1 cellular context compared by ENCODE assay signal in the genomic region with DNA sequence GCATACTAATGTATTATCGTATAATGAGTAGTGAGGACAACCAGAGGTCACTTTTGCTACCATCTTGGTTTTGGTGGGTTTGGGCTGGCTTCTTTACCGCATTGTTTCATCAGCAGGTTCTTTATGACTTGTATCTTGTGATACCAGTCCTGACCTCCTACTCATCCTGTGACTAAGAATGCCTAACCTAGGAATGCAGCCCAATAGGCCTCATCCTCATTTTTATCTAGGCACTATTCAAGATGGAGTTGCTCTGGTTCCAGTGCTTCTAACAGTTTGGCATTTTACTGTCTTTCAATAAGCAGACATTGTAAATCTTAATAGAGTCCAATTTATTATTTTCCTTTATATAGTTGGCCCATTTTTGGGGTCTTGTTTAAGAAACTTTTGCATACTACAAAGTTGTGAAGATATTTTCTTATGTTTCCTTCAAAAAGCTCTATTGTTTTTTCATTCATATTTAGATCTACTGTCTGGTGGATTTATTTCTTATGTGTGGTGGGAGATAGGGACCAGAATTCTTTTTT.
TF ChIP-seq lines count a peak whose summit lies in the region.

No MANE protein-coding gene starts in this region.

TF ChIP-seq in K562, 482 proteins besides CTCF, POLR2A, EP300 and RAD21 (continued from another document and continues in another):
- peak; percentile 93 for TF ChIP-seq TEAD2 (tag; IDR thresholded peaks at IDR 0.05)
- 0 out of 2 replicates have a peak, but pooled peaks have one; percentile 60 for TF ChIP-seq ZNF253 (CRISPR knock-in tag; conservative IDR thresholded peaks at IDR 0.05)
- no peak for TF ChIP-seq ZNF740 (CRISPR knock-in tag; IDR thresholded peaks at IDR 0.05)
- peak in 1 of 2 experiments; percentile 90; a peak in 2 of 4 replicates for TF ChIP-seq ZNF740 (tag; IDR thresholded peaks at IDR 0.05)
- TF ChIP-seq TCFL5 (CRISPR knock-in tag; conservative IDR thresholded peaks at IDR 0.05) = peak; percentile 93
- no peak for TF ChIP-seq KDM1A (IDR thresholded peaks at IDR 0.05)
- TF ChIP-seq, protein P1, sequence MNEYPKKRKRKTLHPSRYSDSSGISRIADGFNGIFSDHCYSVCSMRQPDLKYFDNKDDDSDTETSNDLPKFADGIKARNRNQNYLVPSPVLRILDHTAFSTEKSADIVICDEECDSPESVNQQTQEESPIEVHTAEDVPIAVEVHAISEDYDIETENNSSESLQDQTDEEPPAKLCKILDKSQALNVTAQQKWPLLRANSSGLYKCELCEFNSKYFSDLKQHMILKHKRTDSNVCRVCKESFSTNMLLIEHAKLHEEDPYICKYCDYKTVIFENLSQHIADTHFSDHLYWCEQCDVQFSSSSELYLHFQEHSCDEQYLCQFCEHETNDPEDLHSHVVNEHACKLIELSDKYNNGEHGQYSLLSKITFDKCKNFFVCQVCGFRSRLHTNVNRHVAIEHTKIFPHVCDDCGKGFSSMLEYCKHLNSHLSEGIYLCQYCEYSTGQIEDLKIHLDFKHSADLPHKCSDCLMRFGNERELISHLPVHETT (CRISPR knock-in tag; conservative IDR thresholded peaks at IDR 0.05 in 1 of 2, IDR thresholded peaks at IDR 0.05 in 1 of 2) = peak in 1 of 2 experiments; percentile 98; a peak in 2 of 4 replicates
- peak; percentile 87 for TF ChIP-seq ELF2 (CRISPR knock-in tag; IDR thresholded peaks at IDR 0.05)
- TF ChIP-seq CXXC5 (CRISPR knock-in tag; IDR thresholded peaks at IDR 0.05) = peak; percentile 97
- no peak for TF ChIP-seq UBTF (IDR thresholded peaks at IDR 0.05; ENCODE audit: borderline replicate concordance in 1 of 2, low read depth in 2 of 2, low read length in 2 of 2)
- TF ChIP-seq KHSRP (IDR thresholded peaks at IDR 0.05) = no peak
- TF ChIP-seq ZNF134 (CRISPR knock-in tag; conservative IDR thresholded peaks at IDR 0.05) = peak; percentile 79; the same call in 1 of the 2 replicates
- no peak for TF ChIP-seq LARP7 (IDR thresholded peaks at IDR 0.05)
- TF ChIP-seq CBX5 (IDR thresholded peaks at IDR 0.05; ENCODE audit: borderline replicate concordance, low read depth) = no peak
- TF ChIP-seq SOX6 (IDR thresholded peaks at IDR 0.05) = 0 out of 2 replicates have a peak, but pooled peaks have one; percentile 15
- 0 out of 2 replicates have a peak, but pooled peaks have one; percentile 68 for TF ChIP-seq ZNF785 (CRISPR knock-in tag; IDR thresholded peaks at IDR 0.05)
- TF ChIP-seq HMG20A (CRISPR knock-in tag; conservative IDR thresholded peaks at IDR 0.05) = peak; percentile 37; the same call in 1 of the 2 replicates
- no peak for TF ChIP-seq ZC3H8 (IDR thresholded peaks at IDR 0.05)
- TF ChIP-seq, protein P2, sequence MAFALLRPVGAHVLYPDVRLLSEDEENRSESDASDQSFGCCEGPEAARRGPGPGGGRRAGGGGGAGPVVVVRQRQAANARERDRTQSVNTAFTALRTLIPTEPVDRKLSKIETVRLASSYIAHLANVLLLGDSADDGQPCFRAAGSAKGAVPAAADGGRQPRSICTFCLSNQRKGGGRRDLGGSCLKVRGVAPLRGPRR (CRISPR knock-in tag; IDR thresholded peaks at IDR 0.05) = 0 out of 2 replicates have a peak, but pooled peaks have one; percentile 38
- TF ChIP-seq ZFPM2 (CRISPR knock-in tag; IDR thresholded peaks at IDR 0.05) = peak; percentile 74; the same call in 1 of the 2 replicates
- peak; percentile 82; the same call in 1 of the 2 replicates for TF ChIP-seq HEY1 (CRISPR knock-in tag; IDR thresholded peaks at IDR 0.05; ENCODE audit: borderline replicate concordance)
- TF ChIP-seq, protein P3, sequence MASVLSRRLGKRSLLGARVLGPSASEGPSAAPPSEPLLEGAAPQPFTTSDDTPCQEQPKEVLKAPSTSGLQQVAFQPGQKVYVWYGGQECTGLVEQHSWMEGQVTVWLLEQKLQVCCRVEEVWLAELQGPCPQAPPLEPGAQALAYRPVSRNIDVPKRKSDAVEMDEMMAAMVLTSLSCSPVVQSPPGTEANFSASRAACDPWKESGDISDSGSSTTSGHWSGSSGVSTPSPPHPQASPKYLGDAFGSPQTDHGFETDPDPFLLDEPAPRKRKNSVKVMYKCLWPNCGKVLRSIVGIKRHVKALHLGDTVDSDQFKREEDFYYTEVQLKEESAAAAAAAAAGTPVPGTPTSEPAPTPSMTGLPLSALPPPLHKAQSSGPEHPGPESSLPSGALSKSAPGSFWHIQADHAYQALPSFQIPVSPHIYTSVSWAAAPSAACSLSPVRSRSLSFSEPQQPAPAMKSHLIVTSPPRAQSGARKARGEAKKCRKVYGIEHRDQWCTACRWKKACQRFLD (CRISPR knock-in tag; IDR thresholded peaks at IDR 0.05) = peak; percentile 100
- peak; percentile 100 for TF ChIP-seq ZNF589 (CRISPR knock-in tag; IDR thresholded peaks at IDR 0.05; ENCODE audit: low read depth)
- TF ChIP-seq PHTF2 (CRISPR knock-in tag; IDR thresholded peaks at IDR 0.05) = no peak
- TF ChIP-seq HMG20B (CRISPR knock-in tag; IDR thresholded peaks at IDR 0.05) = 0 out of 2 replicates have a peak, but pooled peaks have one; percentile 62
- TF ChIP-seq ZNF592 (IDR thresholded peaks at IDR 0.05) = peak; percentile 100
- peak; percentile 47 for TF ChIP-seq ETS2 (tag; IDR thresholded peaks at IDR 0.05; ENCODE audit: borderline replicate concordance, poor library complexity, severe bottlenecking)
- peak; percentile 95 for TF ChIP-seq GTF2A2 (tag; IDR thresholded peaks at IDR 0.05)
- TF ChIP-seq, protein P4, sequence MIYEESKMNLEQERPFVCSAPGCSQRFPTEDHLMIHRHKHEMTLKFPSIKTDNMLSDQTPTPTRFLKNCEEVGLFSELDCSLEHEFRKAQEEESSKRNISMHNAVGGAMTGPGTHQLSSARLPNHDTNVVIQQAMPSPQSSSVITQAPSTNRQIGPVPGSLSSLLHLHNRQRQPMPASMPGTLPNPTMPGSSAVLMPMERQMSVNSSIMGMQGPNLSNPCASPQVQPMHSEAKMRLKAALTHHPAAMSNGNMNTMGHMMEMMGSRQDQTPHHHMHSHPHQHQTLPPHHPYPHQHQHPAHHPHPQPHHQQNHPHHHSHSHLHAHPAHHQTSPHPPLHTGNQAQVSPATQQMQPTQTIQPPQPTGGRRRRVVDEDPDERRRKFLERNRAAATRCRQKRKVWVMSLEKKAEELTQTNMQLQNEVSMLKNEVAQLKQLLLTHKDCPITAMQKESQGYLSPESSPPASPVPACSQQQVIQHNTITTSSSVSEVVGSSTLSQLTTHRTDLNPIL (CRISPR knock-in tag; IDR thresholded peaks at IDR 0.05) = peak; percentile 93
- peak; percentile 22; the same call in 1 of the 2 replicates for TF ChIP-seq MAFG (tag; conservative IDR thresholded peaks at IDR 0.05)
- TF ChIP-seq NR4A1 (CRISPR knock-in tag; IDR thresholded peaks at IDR 0.05) = peak; percentile 80; the same call in 1 of the 2 replicates
- TF ChIP-seq NR4A1 (tag; IDR thresholded peaks at IDR 0.05) = peak; percentile 100
- no peak for TF ChIP-seq HDAC2 (IDR thresholded peaks at IDR 0.05)
- TF ChIP-seq SMAD3 (CRISPR knock-in tag; conservative IDR thresholded peaks at IDR 0.05) = peak; percentile 99
- 0 out of 2 replicates have a peak, but pooled peaks have one; percentile 37 for TF ChIP-seq RFX7 (CRISPR knock-in tag; IDR thresholded peaks at IDR 0.05)
- peak; percentile 87 for TF ChIP-seq ATF4 (CRISPR knock-in tag; IDR thresholded peaks at IDR 0.05)
- TF ChIP-seq, protein P5, sequence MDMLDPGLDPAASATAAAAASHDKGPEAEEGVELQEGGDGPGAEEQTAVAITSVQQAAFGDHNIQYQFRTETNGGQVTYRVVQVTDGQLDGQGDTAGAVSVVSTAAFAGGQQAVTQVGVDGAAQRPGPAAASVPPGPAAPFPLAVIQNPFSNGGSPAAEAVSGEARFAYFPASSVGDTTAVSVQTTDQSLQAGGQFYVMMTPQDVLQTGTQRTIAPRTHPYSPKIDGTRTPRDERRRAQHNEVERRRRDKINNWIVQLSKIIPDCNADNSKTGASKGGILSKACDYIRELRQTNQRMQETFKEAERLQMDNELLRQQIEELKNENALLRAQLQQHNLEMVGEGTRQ (CRISPR knock-in tag; IDR thresholded peaks at IDR 0.05) = no peak
- TF ChIP-seq EP400 (IDR thresholded peaks at IDR 0.05) = 0 out of 2 replicates have a peak, but pooled peaks have one; percentile 3
- TF ChIP-seq ZNF583 (CRISPR knock-in tag; IDR thresholded peaks at IDR 0.05) = peak; percentile 98
- TF ChIP-seq ZNF79 (CRISPR knock-in tag; IDR thresholded peaks at IDR 0.05; ENCODE audit: low read depth) = peak; percentile 97
- TF ChIP-seq RBM39 (optimal IDR thresholded peaks at IDR 0.05; ENCODE audit: low read depth, low read length) = no peak
- TF ChIP-seq DIDO1 (tag; IDR thresholded peaks at IDR 0.05; ENCODE audit: low read depth) = peak; percentile 87
- TF ChIP-seq POLR3G (IDR thresholded peaks at IDR 0.05; ENCODE audit: extremely low read depth, insufficient read length, insufficient replicate concordance) = no peak
- TF ChIP-seq ID3 (CRISPR knock-in tag; IDR thresholded peaks at IDR 0.05) = peak; percentile 87
- TF ChIP-seq ID3 (tag; IDR thresholded peaks at IDR 0.05) = peak; percentile 92
- TF ChIP-seq, protein P6, sequence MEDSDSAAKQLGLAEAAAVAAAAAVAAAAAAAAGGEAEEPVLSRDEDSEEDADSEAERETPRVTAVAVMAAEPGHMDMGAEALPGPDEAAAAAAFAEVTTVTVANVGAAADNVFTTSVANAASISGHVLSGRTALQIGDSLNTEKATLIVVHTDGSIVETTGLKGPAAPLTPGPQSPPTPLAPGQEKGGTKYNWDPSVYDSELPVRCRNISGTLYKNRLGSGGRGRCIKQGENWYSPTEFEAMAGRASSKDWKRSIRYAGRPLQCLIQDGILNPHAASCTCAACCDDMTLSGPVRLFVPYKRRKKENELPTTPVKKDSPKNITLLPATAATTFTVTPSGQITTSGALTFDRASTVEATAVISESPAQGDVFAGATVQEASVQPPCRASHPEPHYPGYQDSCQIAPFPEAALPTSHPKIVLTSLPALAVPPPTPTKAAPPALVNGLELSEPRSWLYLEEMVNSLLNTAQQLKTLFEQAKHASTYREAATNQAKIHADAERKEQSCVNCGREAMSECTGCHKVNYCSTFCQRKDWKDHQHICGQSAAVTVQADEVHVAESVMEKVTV (CRISPR knock-in tag; IDR thresholded peaks at IDR 0.05) = peak; percentile 54; the same call in 1 of the 2 replicates
- no peak for TF ChIP-seq ATF1 (CRISPR knock-in tag; IDR thresholded peaks at IDR 0.05)
- peak; percentile 58 for TF ChIP-seq ATF1 (tag; IDR thresholded peaks at IDR 0.05)
